19 cellular contexts compared by ENCODE assay signal in genomic region chr12:95851609-95852008, GRCh38. TPM values are rescaled to one million over a fixed set of nuclear protein-coding genes. Genes with fewer than 3 reads are reported as not detected.
DNase-seq lines count a peak whose midpoint lies in the region; ATAC-seq, FAIRE-seq and TF ChIP-seq lines count a peak whose summit lies in the region.
"Had no signal": no experiment of that assay in that cellular context is flagged by ENCODE, and none has a peak within 500 bp of the region (broad histone marks: within the 10 kb centered on the region; RNA-seq: fewer than 3 reads in every experiment).

No MANE protein-coding gene starts in this region.

- peak overlapping the region in 3 of 7 donors; percentile 1 to 52 (median 29) for H3K4me3 Mint-ChIP-seq in CD8-positive, alpha-beta memory T cell
- H3K4me3 Mint-ChIP-seq in effector memory CD8-positive, alpha-beta T cell = no peak overlapping the region
- no peak overlapping the region for H3K4me3 Mint-ChIP-seq in Calu3 (ENCODE audit: low read depth, unreplicated experiment)
- H3K4me3 Mint-ChIP-seq: CD8-positive, alpha-beta T cell; H9; HFFc6 had no signal

- no peaks in the 10 kb centered on the region for H4K20me1 ChIP-seq in BLaER1 treated with 17β-estradiol and CSF1 and Interleukin-3, amounts not matched to agents 10 nM and 100 nM

- H3K36me3 ChIP-seq in BLaER1 treated with 17β-estradiol and CSF1 and Interleukin-3, amounts not matched to agents 10 nM and 100 nM = no peaks in the 10 kb centered on the region
- H3K36me3 ChIP-seq in CD8-positive, alpha-beta memory T cell (ENCODE audit: insufficient read depth, low read length) = no peaks in the 10 kb centered on the region

- peak in 1 of 5 donors; percentile 13 for DNase-seq in CD8-positive, alpha-beta memory T cell
- DNase-seq in NOMO-1 treated with DMSO at 0.1 percent for 48 hours (lab: John Stamatoyannopoulos, UW; ENCODE audit: unreplicated experiment) (peak; percentile 23), Calu3 (no peak), RCC 7860 (ENCODE audit: low spot score) (no peak)
- DNase-seq in effector memory CD8-positive, alpha-beta T cell = no peak
- DNase-seq: CD8-positive, alpha-beta T cell; GM23248; H9; HFFc6; NCI-H1417; NCI-H1694 treated with DMSO at 0.1 percent for 48 hours; NCI-H2081 treated with DMSO at 0.1 percent for 48 hours; NCI-H2171 treated with DMSO at 0.1 percent for 48 hours; NCI-H526; SIG-M5; SK-N-SH had no signal

- intact Hi-C loops in Calu3 (cut with micrococcal nuclease; ENCODE audit: unreplicated experiment) = no loop called here

- peak; percentile 83 for ATAC-seq in effector memory CD8-positive, alpha-beta T cell (replicated peaks)
- ATAC-seq in GM19023 (IDR thresholded peaks at IDR 0.05; ENCODE audit: unreplicated experiment) = no peak
- ATAC-seq: CD8-positive, alpha-beta T cell had no signal

- H3K27me3 ChIP-seq in BLaER1 treated with 17β-estradiol and CSF1 and Interleukin-3, amounts not matched to agents 10 nM and 100 nM = no peaks in the 10 kb centered on the region
- H3K27me3 ChIP-seq in CD8-positive, alpha-beta memory T cell (ENCODE audit: insufficient read depth, low read length, poor library complexity, severe bottlenecking) = no peaks in the 10 kb centered on the region

- peaks cover 0 to 22% (median 17%) of the 10 kb centered on the region in 10 experiments; a peak in 17 of 20 replicates for H3K4me1 ChIP-seq in BLaER1 treated with 17β-estradiol and CSF1 and Interleukin-3, amounts not matched to agents 10 nM and 100 nM
- no peaks in the 10 kb centered on the region for H3K4me1 ChIP-seq in CD8-positive, alpha-beta memory T cell (ENCODE audit: insufficient read depth, low read length)

- H3K27ac ChIP-seq in BLaER1 treated with 17β-estradiol and CSF1 and Interleukin-3, amounts not matched to agents 10 nM and 100 nM = no peak overlapping the region
- no peak overlapping the region for H3K27ac ChIP-seq in CD8-positive, alpha-beta memory T cell (ENCODE audit: low read depth, low read length)
- H3K27ac ChIP-seq: GM23248 had no signal

- no peaks in the 10 kb centered on the region for H3K9me3 Mint-ChIP-seq in CD8-positive, alpha-beta memory T cell
- H3K9me3 Mint-ChIP-seq in effector memory CD8-positive, alpha-beta T cell = no peaks in the 10 kb centered on the region
- no peaks in the 10 kb centered on the region for H3K9me3 Mint-ChIP-seq in Calu3 (ENCODE audit: low read depth, unreplicated experiment)
- H3K9me3 Mint-ChIP-seq: CD8-positive, alpha-beta T cell; H9; HFFc6 had no signal

- TF ChIP-seq CTCF in Calu3 (IDR thresholded peaks at IDR 0.05; ENCODE audit: unreplicated experiment) = no peak

- peak overlapping the region in 7 of 8 donors; percentile 1 to 88 (median 15) for H3K27ac Mint-ChIP-seq in CD8-positive, alpha-beta memory T cell
- H3K27ac Mint-ChIP-seq in effector memory CD8-positive, alpha-beta T cell = peak overlapping the region in 1 of 2 donors; percentile 73
- no peak overlapping the region for H3K27ac Mint-ChIP-seq in Calu3 (ENCODE audit: unreplicated experiment)
- H3K27ac Mint-ChIP-seq: CD8-positive, alpha-beta T cell; H9; HFFc6 had no signal

- no peak for FAIRE-seq in RCC 7860 (lab: Jason Lieb, UNC)
- FAIRE-seq: G401.6 had no signal

- POLR2A ChIA-PET in CD8-positive, alpha-beta memory T cell (lab: Charles Lee) = no interaction called here

- no peaks in the 10 kb centered on the region for H3K36me3 Mint-ChIP-seq in CD8-positive, alpha-beta memory T cell
- H3K36me3 Mint-ChIP-seq in effector memory CD8-positive, alpha-beta T cell (ENCODE audit: insufficient read depth) = peaks cover 3% of the 10 kb centered on the region
- peaks cover 5% of the 10 kb centered on the region for H3K36me3 Mint-ChIP-seq in Calu3 (ENCODE audit: insufficient read depth, unreplicated experiment)
- H3K36me3 Mint-ChIP-seq: CD8-positive, alpha-beta T cell had no signal

- H3K4me2 ChIP-seq in BLaER1 treated with 17β-estradiol and CSF1 and Interleukin-3, amounts not matched to agents 10 nM and 100 nM = peak overlapping the region; percentile 1 to 71 (median 40); a peak in 18 of 22 replicates
- H3K4me2 ChIP-seq: SK-N-SH had no signal

- no peak overlapping the region for H3K4me3 ChIP-seq in BLaER1 treated with 17β-estradiol and CSF1 and Interleukin-3, amounts not matched to agents 10 nM and 100 nM
- no peak overlapping the region for H3K4me3 ChIP-seq in CD8-positive, alpha-beta memory T cell (ENCODE audit: low read length)
- H3K4me3 ChIP-seq: GM23248 had no signal

- H3K27me3 Mint-ChIP-seq in CD8-positive, alpha-beta memory T cell = peaks cover 0 to 4% of the 10 kb centered on the region in 2 donors
- peaks cover 0 to 22% of the 10 kb centered on the region in 2 donors for H3K27me3 Mint-ChIP-seq in effector memory CD8-positive, alpha-beta T cell
- H3K27me3 Mint-ChIP-seq in Calu3 (ENCODE audit: unreplicated experiment) = peaks cover 31% of the 10 kb centered on the region

- H3K9ac ChIP-seq in BLaER1 treated with 17β-estradiol and CSF1 and Interleukin-3, amounts not matched to agents 10 nM and 100 nM = no peak overlapping the region
- H3K9ac ChIP-seq: GM23248, SK-N-SH had no signal

- CTCF ChIA-PET in CD8-positive, alpha-beta memory T cell (lab: Charles Lee) = no interaction called here
- CTCF ChIA-PET in Calu3 (lab: Charles Lee) = no interaction called here

- H3K4me1 Mint-ChIP-seq in CD8-positive, alpha-beta memory T cell = peaks cover 10 to 31% (median 13%) of the 10 kb centered on the region in 3 donors
- peaks cover 12 to 19% of the 10 kb centered on the region in 2 donors for H3K4me1 Mint-ChIP-seq in effector memory CD8-positive, alpha-beta T cell (ENCODE audit: low read depth in 2 of 2)
- H3K4me1 Mint-ChIP-seq in Calu3 (ENCODE audit: low read depth, unreplicated experiment) = peaks cover 10% of the 10 kb centered on the region

- no peaks in the 10 kb centered on the region for H3K9me3 ChIP-seq in BLaER1 treated with 17β-estradiol and CSF1 and Interleukin-3, amounts not matched to agents 10 nM and 100 nM (replicated peaks in 1 of 11)
- H3K9me3 ChIP-seq in CD8-positive, alpha-beta memory T cell (ENCODE audit: low read length) = no peaks in the 10 kb centered on the region
- H3K9me3 ChIP-seq: SK-N-SH had no signal

- no TSS peak for BruUV-seq in Calu3 (replicated peaks; lab: Mats Ljungman, UMichigan)

RNA-seq across cellular contexts. Expression of gene SNRPF, which starts 7.1 kb away (rescaled TPM):
- total RNA-seq in CD8-positive, alpha-beta memory T cell = 10 to 100 TPM; 45.4 to 49.2 TPM
- 51.0 TPM for polyA plus RNA-seq in CD8-positive, alpha-beta memory T cell
- 49.7 and 55.4 TPM in 2 replicates for total RNA-seq in Calu3 (2022)
